ENCODE assay signal across 9 cellular contexts in the genomic region with DNA sequence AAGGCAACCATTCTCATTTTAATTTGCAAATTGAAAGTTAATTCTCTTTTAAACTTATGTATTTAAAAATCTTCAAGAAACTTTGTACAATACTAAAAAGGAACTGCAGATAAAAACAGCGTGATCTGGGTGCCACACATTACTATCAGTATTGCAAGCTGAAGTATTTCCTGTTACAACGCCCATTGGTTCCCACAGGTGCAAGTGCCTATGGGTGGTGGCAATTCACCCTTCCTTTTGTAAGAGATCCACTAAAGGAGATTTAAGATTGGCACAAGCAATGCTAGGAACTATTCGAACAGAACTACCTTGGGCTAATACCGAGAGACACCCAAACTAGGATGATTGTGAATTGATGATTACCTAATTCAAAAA. TPM values are rescaled to one million over a fixed set of nuclear protein-coding genes. Genes with fewer than 3 reads are reported as not detected.
DNase-seq lines count a peak whose midpoint lies in the region; ATAC-seq and TF ChIP-seq lines count a peak whose summit lies in the region.
"Had no signal": no experiment of that assay in that cellular context is flagged by ENCODE, and none has a peak within 500 bp of the region (broad histone marks: within the 10 kb centered on the region; RNA-seq: fewer than 3 reads in every experiment).

No MANE protein-coding gene starts in this region.

- H3K4me1 Mint-ChIP-seq in mesothelial cell of epicardium, result peaks cover 16% of the 10 kb centered on the region

- peak overlapping the region; percentile 86 for H3K27ac ChIP-seq in RWPE2 (ENCODE audit: poor library complexity, severe bottlenecking)

- no peak overlapping the region for H3K4me3 ChIP-seq in RWPE2 (ENCODE audit: severe bottlenecking)

- peak; percentile 6 for TF ChIP-seq POLR2A in erythroblast (IDR thresholded peaks at IDR 0.05; ENCODE audit: low read length)

- peaks cover 2% of the 10 kb centered on the region for H3K9me3 ChIP-seq in RWPE2 (ENCODE audit: severe bottlenecking)

- H3K4me1 ChIP-seq in RWPE2 (ENCODE audit: insufficient read depth, poor library complexity, severe bottlenecking), result peaks cover 55% of the 10 kb centered on the region

- no peak for TF ChIP-seq CTCF in RWPE2 (IDR thresholded peaks at IDR 0.05; ENCODE audit: poor library complexity, severe bottlenecking)
- no peak for TF ChIP-seq CTCF in mesothelial cell of epicardium (IDR thresholded peaks at IDR 0.05; ENCODE audit: unreplicated experiment)

- no peak overlapping the region for H3K4me3 Mint-ChIP-seq in mesothelial cell of epicardium

- no peak for ATAC-seq in RWPE2 (ENCODE audit: low read depth)
- ATAC-seq in GM21786 (IDR thresholded peaks at IDR 0.05; ENCODE audit: unreplicated experiment), result no peak
- no peak for ATAC-seq in HG03432 (IDR thresholded peaks at IDR 0.05; ENCODE audit: unreplicated experiment)

- DNase-seq in stimulated activated naive CD4-positive, alpha-beta T cell (lab: John Stamatoyannopoulos, UW), result peak in 4 of 6 experiments; percentile 3 to 33 (median 11)
- no peak for DNase-seq in stimulated activated naive CD4-positive, alpha-beta T cell treated with Interleukin-2 at 50 U/mL for 16 hours (lab: John Stamatoyannopoulos, UW)
- DNase-seq in RWPE2 (ENCODE audit: low spot score), result no peak
- peak; percentile 67 to 77 for DNase-seq in erythroblast (lab: John Stamatoyannopoulos, UW)
- no peak for DNase-seq in mesothelial cell of epicardium (ENCODE audit: low spot score in 2 of 2, unreplicated experiment in 2 of 2)
- no peak for DNase-seq in putamen (ENCODE audit: low spot score)
- DNase-seq: NCI-H1105 had no signal

- peaks cover 9% of the 10 kb centered on the region; the same call in 1 of the 2 replicates for H3K36me3 ChIP-seq in RWPE2 (ENCODE audit: low read depth)

- no peak overlapping the region for H3K27ac Mint-ChIP-seq in mesothelial cell of epicardium

- no peaks in the 10 kb centered on the region for H3K27me3 ChIP-seq in RWPE2 (ENCODE audit: insufficient read depth, poor library complexity, severe bottlenecking)

- peaks cover 7% of the 10 kb centered on the region for H3K9me3 Mint-ChIP-seq in mesothelial cell of epicardium

- H3K27me3 Mint-ChIP-seq in mesothelial cell of epicardium (ENCODE audit: low read depth), result no peaks in the 10 kb centered on the region

- H3K36me3 Mint-ChIP-seq in mesothelial cell of epicardium, result no peaks in the 10 kb centered on the region

RNA-seq across cellular contexts. Expression of a gene that starts 13.2 kb away (rescaled TPM):
- total RNA-seq in mesothelial cell of epicardium, result 23.4 to 27.7 TPM (median 24.4 TPM) in 3 replicates

RNA-seq across cellular contexts. Expression of a gene that starts 16.8 kb away (rescaled TPM):
- total RNA-seq in mesothelial cell of epicardium, result 42.2 to 44.6 TPM (median 43.3 TPM) in 3 replicates

Comparison
In these comparisons a context has a peak if more than half of its experiments do, and no peak if none do; other contexts are left out.
1. DNase-seq: peak in stimulated activated naive CD4-positive, alpha-beta T cell (4 of 6) and erythroblast (2 of 2); none in stimulated activated naive CD4-positive, alpha-beta T cell treated with Interleukin-2 at 50 U/mL for 16 hours (single experiment), RWPE2 (single experiment), mesothelial cell of epicardium (0 of 2) and putamen (single experiment).